8 cellular contexts compared by ENCODE assay signal in genomic region chr22:29313126-29314071, GRCh38. TPM values are rescaled to one million over a fixed set of nuclear protein-coding genes. Genes with fewer than 3 reads are reported as not detected.
DNase-seq lines count a peak whose midpoint lies in the region; ATAC-seq and TF ChIP-seq lines count a peak whose summit lies in the region.

No MANE protein-coding gene starts in this region.

- DNase-seq in HFF-Myc (ENCODE audit: extremely low read depth, low read depth) (no peak), breast epithelium (ENCODE audit: low spot score in 2 of 2) (peak in 1 of 2 donors; percentile 48), left colon (peak; percentile 43 to 62), upper lobe of right lung (peak; percentile 67), NCI-H128 (lab: John Stamatoyannopoulos, UW; ENCODE audit: unreplicated experiment) (no peak)

- intact Hi-C loops in breast epithelium (cut with DNase I; ENCODE audit: low total_unique reads), result loop anchor here (10.0 kb wide), 1 partner anchor 451 kb away; the partner anchor contains the start of genes UQCR10 and ZMAT5
- intact Hi-C loops in left colon (cut with DNase I, micrococcal nuclease), result no loop called here
- intact Hi-C loops in upper lobe of right lung (cut with DNase I), result no loop called here

- H3K4me1 ChIP-seq in breast epithelium (peaks cover 32% of the 10 kb centered on the region in 2 donors), upper lobe of right lung (peaks cover 55% of the 10 kb centered on the region)

- TF ChIP-seq CTCF in 22Rv1 (IDR thresholded peaks at IDR 0.05) (peak; percentile 95), HFF-Myc (IDR thresholded peaks at IDR 0.05; ENCODE audit: low read depth, low read length, missing control alignments) (peak; percentile 74), breast epithelium (IDR thresholded peaks at IDR 0.05) (peak; percentile 13 to 41 (median 19)), upper lobe of right lung (IDR thresholded peaks at IDR 0.05) (peak; percentile 62)

- H3K4me3 ChIP-seq in HFF-Myc (replicated peaks; ENCODE audit: low read depth, low read length), result no peak overlapping the region
- peak overlapping the region in 1 of 3 donors; percentile 66 for H3K4me3 ChIP-seq in breast epithelium
- H3K4me3 ChIP-seq in upper lobe of right lung, result no peak overlapping the region

- peak overlapping the region; percentile 32 for H3K27ac ChIP-seq in 22Rv1
- peak overlapping the region in 1 of 2 donors; percentile 89 for H3K27ac ChIP-seq in breast epithelium
- no peak overlapping the region for H3K27ac ChIP-seq in upper lobe of right lung

- no peak for TF ChIP-seq POLR2A in breast epithelium (IDR thresholded peaks at IDR 0.05)

- H3K27me3 ChIP-seq in breast epithelium (peaks cover 2 to 18% of the 10 kb centered on the region in 2 donors), upper lobe of right lung (peaks cover 29% of the 10 kb centered on the region)

- H3K9me3 ChIP-seq in breast epithelium, result no peaks in the 10 kb centered on the region
- no peaks in the 10 kb centered on the region for H3K9me3 ChIP-seq in upper lobe of right lung

- H3K36me3 ChIP-seq in breast epithelium (no peaks in the 10 kb centered on the region), upper lobe of right lung (no peaks in the 10 kb centered on the region)

- peak; percentile 42 for ATAC-seq in left colon
- peak; percentile 43 for ATAC-seq in upper lobe of right lung
- ATAC-seq in HG02938 (IDR thresholded peaks at IDR 0.05; ENCODE audit: unreplicated experiment), result no peak
- ATAC-seq in HG02642 (IDR thresholded peaks at IDR 0.05; ENCODE audit: poor library complexity, unreplicated experiment), result no peak

RNA-seq across cellular contexts. Expression of gene RASL10A, which starts 2.1 kb away (rescaled TPM):
- total RNA-seq in breast epithelium (1 to 10 TPM; 2.7 to 4.7 (median 4.3) TPM), left colon (1 to 10 TPM; 1.1 to 1.7 TPM), upper lobe of right lung (0.72 TPM)

RNA-seq across cellular contexts. Expression of gene GAS2L1, which starts 6.9 kb away (rescaled TPM):
- total RNA-seq in breast epithelium (10 to 100 TPM; 12.2 to 19.3 (median 15.7) TPM), left colon (10 to 100 TPM; 19.7 to 32.3 TPM), upper lobe of right lung (27.2 TPM)

RNA-seq across cellular contexts. Expression of gene EWSR1, which starts 45.3 kb away (rescaled TPM):
- total RNA-seq in breast epithelium, result 100 to 1,000 TPM; 165 to 224 (median 220) TPM
- total RNA-seq in left colon, result 100 to 1,000 TPM; 158 to 192 TPM
- total RNA-seq in upper lobe of right lung, result 149 TPM

RNA-seq across cellular contexts. Expression of gene RHBDD3, which starts 45.6 kb away (rescaled TPM):
- total RNA-seq in breast epithelium, result 10 to 100 TPM; 16.2 to 31.8 (median 28.2) TPM
- total RNA-seq in left colon, result 10 to 100 TPM; 13.4 to 19.7 TPM
- total RNA-seq in upper lobe of right lung, result 19.0 TPM

Comparison
In these comparisons a context has a peak if more than half of its experiments do, and no peak if none do; other contexts are left out.
1. CTCF ChIP-seq: peak in every context shown above with its lines; median percentile 95 in 22Rv1; 74 in HFF-Myc; 62 in upper lobe of right lung; 19 in breast epithelium.
2. DNase-seq: peak in left colon (2 of 2) and upper lobe of right lung (single experiment); none in HFF-Myc (single experiment) and NCI-H128 (single experiment).
3. ATAC-seq: peak in left colon (single experiment) and upper lobe of right lung (single experiment); none in HG02938 (single experiment) and HG02642 (single experiment).